Comparison of ENCODE assay signal across 2 cellular contexts in the genomic region with DNA sequence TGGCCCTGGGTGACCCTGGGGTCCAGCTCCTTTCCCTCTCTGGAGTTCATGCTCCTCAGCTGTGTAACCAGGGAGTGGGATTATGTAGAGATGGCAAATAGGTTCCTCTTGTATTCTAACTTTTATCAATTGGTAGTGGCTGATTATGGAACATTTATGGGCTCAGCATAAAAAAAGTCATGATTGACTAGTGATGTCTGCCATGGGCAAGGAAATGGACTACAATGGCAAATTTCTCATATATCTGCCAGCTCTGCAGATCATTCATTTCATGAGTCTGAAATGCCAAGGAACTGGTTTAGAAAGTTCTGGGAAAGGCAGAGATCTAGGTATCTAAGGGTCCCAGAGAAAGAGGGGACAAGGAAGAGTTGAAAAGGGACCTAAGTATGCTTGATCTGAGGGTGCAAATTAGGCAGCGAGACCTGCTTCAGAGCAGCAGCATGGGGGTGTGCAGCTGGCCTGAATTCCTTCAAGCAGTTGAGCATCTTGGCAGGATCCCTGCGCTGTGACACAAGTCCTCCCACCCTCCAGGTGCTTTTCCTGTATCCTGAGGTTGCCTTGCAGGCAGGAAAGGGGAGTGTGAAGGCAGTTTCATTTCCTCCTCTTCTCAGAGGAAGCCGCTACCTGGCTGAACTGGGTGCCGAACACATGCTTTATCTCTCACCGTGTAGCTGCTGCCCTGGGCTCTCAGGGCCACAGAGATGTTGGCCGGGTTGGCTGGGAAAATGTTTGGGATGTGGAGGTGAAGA.
TF ChIP-seq lines count a peak whose summit lies in the region.

No MANE protein-coding gene starts in this region.

TF ChIP-seq in HEK293, 187 proteins besides CTCF, POLR2A, EP300 and RAD21:
- TF ChIP-seq ZBTB17 (tag by site-specific recombination; IDR thresholded peaks at IDR 0.05) (peak; percentile 58), ZNF302 (tag by site-specific recombination; IDR thresholded peaks at IDR 0.05; ENCODE audit: low read depth) (no peak), ZNF837 (tag by site-specific recombination; IDR thresholded peaks at IDR 0.05) (no peak), ZNF473 (tag by site-specific recombination; IDR thresholded peaks at IDR 0.05) (no peak), BCL11B (tag by site-specific recombination; IDR thresholded peaks at IDR 0.05; ENCODE audit: low read depth) (no peak), SCRT1 (tag by site-specific recombination; IDR thresholded peaks at IDR 0.05; ENCODE audit: borderline replicate concordance) (no peak), ZNF23 (tag by site-specific recombination; IDR thresholded peaks at IDR 0.05; ENCODE audit: borderline replicate concordance) (peak; percentile 71; the same call in 1 of the 2 replicates)
- TF ChIP-seq, protein P1, sequence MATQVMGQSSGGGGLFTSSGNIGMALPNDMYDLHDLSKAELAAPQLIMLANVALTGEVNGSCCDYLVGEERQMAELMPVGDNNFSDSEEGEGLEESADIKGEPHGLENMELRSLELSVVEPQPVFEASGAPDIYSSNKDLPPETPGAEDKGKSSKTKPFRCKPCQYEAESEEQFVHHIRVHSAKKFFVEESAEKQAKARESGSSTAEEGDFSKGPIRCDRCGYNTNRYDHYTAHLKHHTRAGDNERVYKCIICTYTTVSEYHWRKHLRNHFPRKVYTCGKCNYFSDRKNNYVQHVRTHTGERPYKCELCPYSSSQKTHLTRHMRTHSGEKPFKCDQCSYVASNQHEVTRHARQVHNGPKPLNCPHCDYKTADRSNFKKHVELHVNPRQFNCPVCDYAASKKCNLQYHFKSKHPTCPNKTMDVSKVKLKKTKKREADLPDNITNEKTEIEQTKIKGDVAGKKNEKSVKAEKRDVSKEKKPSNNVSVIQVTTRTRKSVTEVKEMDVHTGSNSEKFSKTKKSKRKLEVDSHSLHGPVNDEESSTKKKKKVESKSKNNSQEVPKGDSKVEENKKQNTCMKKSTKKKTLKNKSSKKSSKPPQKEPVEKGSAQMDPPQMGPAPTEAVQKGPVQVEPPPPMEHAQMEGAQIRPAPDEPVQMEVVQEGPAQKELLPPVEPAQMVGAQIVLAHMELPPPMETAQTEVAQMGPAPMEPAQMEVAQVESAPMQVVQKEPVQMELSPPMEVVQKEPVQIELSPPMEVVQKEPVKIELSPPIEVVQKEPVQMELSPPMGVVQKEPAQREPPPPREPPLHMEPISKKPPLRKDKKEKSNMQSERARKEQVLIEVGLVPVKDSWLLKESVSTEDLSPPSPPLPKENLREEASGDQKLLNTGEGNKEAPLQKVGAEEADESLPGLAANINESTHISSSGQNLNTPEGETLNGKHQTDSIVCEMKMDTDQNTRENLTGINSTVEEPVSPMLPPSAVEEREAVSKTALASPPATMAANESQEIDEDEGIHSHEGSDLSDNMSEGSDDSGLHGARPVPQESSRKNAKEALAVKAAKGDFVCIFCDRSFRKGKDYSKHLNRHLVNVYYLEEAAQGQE (tag by site-specific recombination; IDR thresholded peaks at IDR 0.05): no peak
- TF ChIP-seq, protein P2, sequence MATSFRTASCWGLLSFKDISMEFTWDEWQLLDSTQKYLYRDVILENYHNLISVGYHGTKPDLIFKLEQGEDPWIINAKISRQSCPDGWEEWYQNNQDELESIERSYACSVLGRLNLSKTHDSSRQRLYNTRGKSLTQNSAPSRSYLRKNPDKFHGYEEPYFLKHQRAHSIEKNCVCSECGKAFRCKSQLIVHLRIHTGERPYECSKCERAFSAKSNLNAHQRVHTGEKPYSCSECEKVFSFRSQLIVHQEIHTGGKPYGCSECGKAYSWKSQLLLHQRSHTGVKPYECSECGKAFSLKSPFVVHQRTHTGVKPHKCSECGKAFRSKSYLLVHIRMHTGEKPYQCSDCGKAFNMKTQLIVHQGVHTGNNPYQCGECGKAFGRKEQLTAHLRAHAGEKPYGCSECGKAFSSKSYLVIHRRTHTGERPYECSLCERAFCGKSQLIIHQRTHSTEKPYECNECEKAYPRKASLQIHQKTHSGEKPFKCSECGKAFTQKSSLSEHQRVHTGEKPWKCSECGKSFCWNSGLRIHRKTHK (tag by site-specific recombination; IDR thresholded peaks at IDR 0.05): no peak

TF ChIP-seq in GM12878, 131 proteins besides CTCF, POLR2A, EP300 and RAD21:
- TF ChIP-seq RAD51 (IDR thresholded peaks at IDR 0.05) (no peak), RELB (IDR thresholded peaks at IDR 0.05; ENCODE audit: low read depth) (no peak), SPI1 (IDR thresholded peaks at IDR 0.05; ENCODE audit: borderline replicate concordance, insufficient read depth, low read depth, low read length) (peak; percentile 24; the same call in 1 of the 2 replicates), PKNOX1 (IDR thresholded peaks at IDR 0.05) (no peak)
